Comparison of ENCODE assay signal across 8 cellular contexts in the genomic region with DNA sequence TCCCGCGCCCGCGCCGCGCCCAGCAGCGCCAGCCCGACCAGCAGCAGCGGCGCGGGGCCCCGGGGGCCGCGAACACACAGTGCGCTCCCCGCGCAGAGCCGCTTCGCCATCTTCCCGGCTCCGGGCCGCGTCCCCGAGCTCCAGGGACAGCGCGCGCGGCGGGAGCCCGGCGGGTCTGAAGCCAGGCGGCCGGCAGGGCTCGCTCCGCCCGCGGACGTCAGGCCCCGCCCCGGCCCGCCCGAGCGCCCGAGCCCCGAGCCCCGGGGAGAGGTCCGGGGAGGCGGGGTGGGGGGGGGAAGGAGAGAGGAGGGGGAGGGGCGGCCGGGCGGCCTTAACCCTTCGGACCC. TPM values are rescaled to one million over a fixed set of nuclear protein-coding genes. Genes with fewer than 3 reads are reported as not detected.
DNase-seq lines count a peak whose midpoint lies in the region; ATAC-seq, FAIRE-seq and TF ChIP-seq lines count a peak whose summit lies in the region.

TSS of gene LAMA5 (minus strand) at position 177 of the 347 bp plus-strand sequence. CDS start at position 110, 67 bp downstream.

- H3K36me3 Mint-ChIP-seq in CD14-positive monocyte (no peaks in the 10 kb centered on the region), T-cell (no peaks in the 10 kb centered on the region)

- peak within 1 kb of the TSS; percentile 59 to 85 for H3K4me3 Mint-ChIP-seq in CD14-positive monocyte
- H3K4me3 Mint-ChIP-seq in T-cell = peak within 1 kb of the TSS; percentile 57 to 80 (median 66)

- CTCF ChIA-PET in T-cell (lab: Charles Lee) = no interaction called here

- ATAC-seq in T-cell (replicated peaks in 1 of 4) (peak; percentile 25 to 55 (median 46)), esophagus mucosa (peak; percentile 5), GM19035 (IDR thresholded peaks at IDR 0.05; ENCODE audit: unreplicated experiment) (no peak), GM18858 (IDR thresholded peaks at IDR 0.05; ENCODE audit: unreplicated experiment) (no peak)

- POLR2A ChIA-PET in T-cell (lab: Charles Lee) = no interaction called here

- H3K4me1 Mint-ChIP-seq in CD14-positive monocyte = peaks cover 11% of the 10 kb centered on the region
- H3K4me1 Mint-ChIP-seq in T-cell = peaks cover 0 to 9% (median 2%) of the 10 kb centered on the region in 3 donors

- DNase-seq in CD14-positive monocyte (ENCODE audit: low spot score) (no peak), H54 (ENCODE audit: insufficient read length, low spot score) (no peak), T-cell (peak in 1 of 34 experiments; percentile 24), myocyte (ENCODE audit: low read depth) (peak; percentile 68), SKM-1 (lab: John Stamatoyannopoulos, UW; ENCODE audit: unreplicated experiment) (no peak)

- no peak for TF ChIP-seq CTCF in CD14-positive monocyte (IDR thresholded peaks at IDR 0.05)

- H3K27me3 Mint-ChIP-seq in CD14-positive monocyte (ENCODE audit: low read depth in 3 of 3) (peaks cover 39 to 69% (median 56%) of the 10 kb centered on the region in 3 donors), T-cell (peaks cover 20 to 42% of the 10 kb centered on the region in 2 donors)

- intact Hi-C loops in CD14-positive monocyte (cut with micrococcal nuclease) = no loop called here

- H3K27ac Mint-ChIP-seq in CD14-positive monocyte (no peak within 1 kb of the TSS), T-cell (no peak within 1 kb of the TSS)

- FAIRE-seq in H54 (lab: Jason Lieb, UNC) = no peak

- H3K9me3 Mint-ChIP-seq in CD14-positive monocyte = peaks cover 0 to 10% (median 0%) of the 10 kb centered on the region in 7 donors
- no peaks in the 10 kb centered on the region for H3K9me3 Mint-ChIP-seq in T-cell

- 0 out of 2 replicates have a peak, but pooled peaks have one; percentile 25 for TF ChIP-seq POLR2A in H54 (IDR thresholded peaks at IDR 0.05; ENCODE audit: low read depth, low read length)

RNA-seq across cellular contexts. Expression of gene LAMA5, which starts in this region (rescaled TPM):
- not detected for polyA plus RNA-seq in CD14-positive monocyte
- 1 to 10 TPM in 3 of 5 donors, under 1 TPM in 2; 0.48 to 4.3 (median 3.0) TPM for total RNA-seq in T-cell
- total RNA-seq in esophagus mucosa = 83.4 TPM
- total RNA-seq in myocyte = 90.5 and 173 TPM in 2 replicates
- 82.7 TPM for polyA plus RNA-seq in myocyte (2012)

Comparison
In these comparisons a context has a peak if more than half of its experiments do, and no peak if none do; other contexts are left out.
1. RNA of gene LAMA5 (total RNA-seq): 90.5 to 173 TPM in myocyte and 83.4 TPM in esophagus mucosa (single experiment); 0.48 to 4.3 TPM in T-cell; every median in the first group is over 10 times any median in the second.
2. ATAC-seq: peak in T-cell (4 of 4) and esophagus mucosa (single experiment); none in GM19035 (single experiment) and GM18858 (single experiment).